19 cellular contexts compared by ENCODE assay signal in the genomic region with DNA sequence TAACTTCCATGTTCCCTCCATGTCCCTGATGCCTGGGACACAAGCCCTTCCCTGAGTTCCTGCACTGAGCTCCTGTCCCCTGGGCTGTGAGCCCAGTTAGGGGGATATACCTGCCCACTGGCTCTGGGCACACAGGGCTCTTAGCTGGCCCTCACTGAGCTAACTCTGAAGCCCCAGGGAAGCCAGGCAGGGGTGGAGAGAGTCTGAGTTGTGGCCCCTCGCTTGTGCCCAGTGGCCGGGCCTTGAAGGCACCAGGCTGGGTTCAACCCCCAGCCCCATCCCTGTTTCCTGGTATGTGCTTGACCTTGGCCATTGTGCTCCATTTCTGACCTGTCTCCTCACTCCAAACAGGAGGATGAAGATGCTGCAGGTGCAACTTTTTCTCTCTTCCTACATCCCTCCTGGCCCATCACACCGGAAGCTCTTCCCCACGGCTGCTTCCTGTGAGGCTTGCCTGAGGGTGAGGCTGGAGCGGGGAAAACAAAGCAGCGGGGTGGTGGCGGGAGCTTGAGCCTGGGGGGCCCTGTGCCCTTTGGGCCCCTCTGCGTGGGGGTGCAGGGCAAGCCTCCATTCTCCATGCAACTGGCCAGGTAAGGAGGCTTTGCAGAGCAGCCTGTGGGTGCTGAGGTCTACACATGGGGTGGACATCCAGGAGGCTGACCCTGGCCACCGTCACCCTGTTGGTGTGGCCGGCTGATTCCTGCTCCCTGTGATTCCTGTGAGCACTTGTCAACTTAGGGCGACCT.
"Had no signal": no experiment of that assay in that cellular context is flagged by ENCODE, and none has a peak within 500 bp of the region (broad histone marks: within the 10 kb centered on the region; RNA-seq: fewer than 3 reads in every experiment).

No MANE protein-coding gene starts in this region.

- H3K9me3 ChIP-seq: gastrocnemius medialis, heart left ventricle, transverse colon had no signal

- H3K4me1 Mint-ChIP-seq: activated B cell treated with CpG ODN at 0.5 μM for 24 hours; activated naive CD4-positive, alpha-beta T cell treated with anti-CD3 and anti-CD28 coated beads, Interleukin-2, amount 50 U/mL, for 24 hours; immature natural killer cell had no signal

- H3K27ac Mint-ChIP-seq: activated B cell treated with CpG ODN at 0.5 μM for 24 hours; activated naive CD4-positive, alpha-beta T cell treated with anti-CD3 and anti-CD28 coated beads, Interleukin-2, amount 50 U/mL, for 24 hours; immature natural killer cell; neural progenitor cell had no signal

- H3K4me3 Mint-ChIP-seq: activated B cell treated with CpG ODN at 0.5 μM for 24 hours; activated naive CD4-positive, alpha-beta T cell treated with anti-CD3 and anti-CD28 coated beads, Interleukin-2, amount 50 U/mL, for 24 hours; immature natural killer cell; neural progenitor cell had no signal

- ATAC-seq: gastrocnemius medialis, left colon had no signal

- DNase-seq: activated B cell treated with CpG ODN at 0.5 μM for 24 hours; activated CD4-positive, alpha-beta T cell treated with anti-CD3 and anti-CD28 coated beads for 48 hours; activated T-cell treated with anti-CD3 and anti-CD28 coated beads for 4 hours; cortex of kidney; effector memory CD4-positive, alpha-beta T cell; gastrocnemius medialis; immature natural killer cell; left colon; mammary epithelial cell; SIG-M5; stimulated activated CD4-positive, alpha-beta T cell treated with anti-CD3 and anti-CD28 coated beads, Interleukin-15, amount 100 ng/mL, for 24 hours; stimulated activated CD4-positive, alpha-beta T cell treated with anti-CD3 and anti-CD28 coated beads, Interleukin-4, amount 100 ng/mL, for 1 hour; stimulated activated naive CD4-positive, alpha-beta T cell; T-helper 2 cell; transverse colon had no signal

- H3K36me3 Mint-ChIP-seq: activated naive CD4-positive, alpha-beta T cell treated with anti-CD3 and anti-CD28 coated beads, Interleukin-2, amount 50 U/mL, for 24 hours; immature natural killer cell had no signal

- H3K36me3 ChIP-seq: gastrocnemius medialis, heart left ventricle, neural progenitor cell, transverse colon had no signal

- H3K27me3 ChIP-seq: neural progenitor cell, transverse colon had no signal

- H3K4me3 ChIP-seq: gastrocnemius medialis, heart left ventricle, neural progenitor cell, transverse colon had no signal

- H3K27me3 Mint-ChIP-seq: activated B cell treated with CpG ODN at 0.5 μM for 24 hours; activated naive CD4-positive, alpha-beta T cell treated with anti-CD3 and anti-CD28 coated beads, Interleukin-2, amount 50 U/mL, for 24 hours had no signal

- H3K27ac ChIP-seq: gastrocnemius medialis, heart left ventricle, neural progenitor cell, parathyroid adenoma, transverse colon had no signal

- H3K4me1 ChIP-seq: gastrocnemius medialis, heart left ventricle, transverse colon had no signal

- H3K9me3 Mint-ChIP-seq: activated naive CD4-positive, alpha-beta T cell treated with anti-CD3 and anti-CD28 coated beads, Interleukin-2, amount 50 U/mL, for 24 hours; neural progenitor cell had no signal
